1 cellular context compared by ENCODE assay signal in genomic region chr9:36948051-36948450, GRCh38.
TF ChIP-seq lines count a peak whose summit lies in the region.

No MANE protein-coding gene starts in this region.

TF ChIP-seq in H1, 55 proteins besides CTCF, POLR2A, EP300 and RAD21:
- TF ChIP-seq BRCA1 (IDR thresholded peaks at IDR 0.05; ENCODE audit: low read depth, low read length) (no peak), ZNF274 (IDR thresholded peaks at IDR 0.05; ENCODE audit: borderline replicate concordance, extremely low read depth, low read length) (no peak), CHD7 (IDR thresholded peaks at IDR 0.05; ENCODE audit: insufficient replicate concordance, low read length) (no peak), PHF8 (conservative IDR thresholded peaks at IDR 0.05; ENCODE audit: low read depth, low read length) (no peak), RBBP5 (IDR thresholded peaks at IDR 0.05; ENCODE audit: borderline replicate concordance, low read depth, low read length) (no peak), SP1 (IDR thresholded peaks at IDR 0.05; ENCODE audit: low read depth, low read length) (no peak)
